19 cellular contexts compared by ENCODE assay signal in the genomic region with DNA sequence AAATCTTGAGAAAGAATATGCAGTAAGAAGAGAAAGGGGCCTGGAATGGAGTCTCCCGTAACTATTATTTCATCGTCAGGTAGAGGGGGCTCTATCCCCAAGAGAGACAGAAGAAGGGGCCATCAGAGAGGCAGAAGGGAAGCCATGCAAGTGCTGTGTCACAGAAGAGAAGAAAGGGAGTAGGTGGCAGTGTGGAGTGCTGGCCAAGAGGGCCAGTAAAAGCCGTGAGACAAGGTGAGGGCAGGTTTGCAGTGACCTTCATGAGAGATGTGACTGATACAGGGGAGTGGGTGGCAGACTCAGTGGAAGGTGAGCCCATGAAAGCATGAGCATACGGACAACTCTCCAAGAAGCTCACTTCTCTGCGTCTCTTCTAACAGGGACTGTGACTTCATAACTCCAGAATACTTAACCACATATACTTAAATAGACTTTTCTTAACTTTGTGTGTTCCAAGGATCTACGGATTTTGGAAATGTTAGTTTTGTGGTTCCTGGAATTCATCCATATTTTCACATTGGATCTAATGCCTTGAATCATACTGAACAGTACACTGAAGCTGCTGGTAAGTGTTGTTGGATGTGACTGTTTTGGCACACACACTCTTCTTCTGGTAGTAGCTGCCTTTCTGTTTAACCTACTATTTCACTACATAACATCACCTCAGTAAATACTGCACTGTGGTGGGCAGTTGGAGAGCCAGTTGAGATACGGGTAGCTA. TPM values are rescaled to one million over a fixed set of nuclear protein-coding genes. Genes with fewer than 3 reads are reported as not detected.
A peak's percentile ranks its signal among the peaks of the same experiment; 100 is the strongest.
DNase-seq lines count a peak whose midpoint lies in the region; ATAC-seq, FAIRE-seq and TF ChIP-seq lines count a peak whose summit lies in the region.
"Had no signal": no experiment of that assay in that cellular context is flagged by ENCODE, and none has a peak within 500 bp of the region (broad histone marks: within the 10 kb centered on the region; RNA-seq: fewer than 3 reads in every experiment).

No MANE protein-coding gene starts in this region.

- H2AFZ ChIP-seq in OCI-LY7 (ENCODE audit: low read length), result no peak overlapping the region

- ATAC-seq in HG03159 (IDR thresholded peaks at IDR 0.05; ENCODE audit: unreplicated experiment), result no peak
- ATAC-seq: activated CD8-positive, alpha-beta memory T cell treated with anti-CD3 and anti-CD28 coated beads, Interleukin-2, amount 10 ng/mL, durations not matched to agents 7 days and 5 days; activated naive CD4-positive, alpha-beta T cell treated with anti-CD3 and anti-CD28 coated beads, Interleukin-2, amount 50 U/mL, for 72 hours; HCT116; stimulated activated naive CD8-positive, alpha-beta T cell treated with anti-CD3 and anti-CD28 coated beads, Interleukin-15, Interleukin-2, amounts not matched to agents 100 U/mL and 50 U/mL, for 24 hours had no signal

- peaks cover 77% of the 10 kb centered on the region for H3K36me3 ChIP-seq in OCI-LY7 (ENCODE audit: insufficient read depth, low read length)
- H3K36me3 ChIP-seq in kidney (ENCODE audit: control insufficient read depth in 1 of 2, insufficient read depth in 2 of 2, low read length in 2 of 2), result peaks cover 0 to 16% of the 10 kb centered on the region in 2 donors
- H3K36me3 ChIP-seq in stomach smooth muscle (ENCODE audit: control insufficient read depth in 2 of 2, insufficient read depth in 2 of 2, low read length in 2 of 2), result peaks cover 4 to 9% of the 10 kb centered on the region in 2 donors

- no peaks in the 10 kb centered on the region for H3K27me3 ChIP-seq in stomach smooth muscle (ENCODE audit: control insufficient read depth in 1 of 2, insufficient read depth in 2 of 2, low read length in 2 of 2)
- H3K27me3 ChIP-seq: SJCRH30 had no signal

- DNase-seq in OCI-LY7 (ENCODE audit: low spot score) (no peak), coronary artery (ENCODE audit: low spot score) (no peak), kidney (no peak), DMS153 (lab: John Stamatoyannopoulos, UW) (no peak), posterior vena cava (ENCODE audit: low spot score) (no peak), NCI-H1417 treated with DMSO at 0.1 percent for 48 hours (lab: John Stamatoyannopoulos, UW) (no peak)
- DNase-seq: activated CD8-positive, alpha-beta memory T cell treated with anti-CD3 and anti-CD28 coated beads, Interleukin-2, amount 10 ng/mL, durations not matched to agents 7 days and 5 days; NCI-H1436; stimulated activated CD4-positive, alpha-beta T cell treated with anti-CD3 and anti-CD28 coated beads, Interleukin-4, amount 100 ng/mL, for 4 hours; stimulated activated naive CD8-positive, alpha-beta T cell treated with anti-CD3 and anti-CD28 coated beads, Interleukin-15, Interleukin-2, amounts not matched to agents 100 U/mL and 50 U/mL, for 24 hours had no signal

- no peak for FAIRE-seq in kidney (lab: Jason Lieb, UNC)

- intact Hi-C loops in OCI-LY7 (cut with micrococcal nuclease; ENCODE audit: unreplicated experiment) (no loop called here), kidney (cut with DNase I) (no loop called here), posterior vena cava (cut with DNase I) (no loop called here)

- TF ChIP-seq CTCF in OCI-LY7 (conservative IDR thresholded peaks at IDR 0.05; ENCODE audit: low read length) (peak; percentile 39), coronary artery (IDR thresholded peaks at IDR 0.05) (no peak), kidney (IDR thresholded peaks at IDR 0.05; ENCODE audit: borderline replicate concordance, extremely low read depth, insufficient read depth) (no peak)

- H3K9me2 ChIP-seq in OCI-LY7 (ENCODE audit: insufficient read depth, low read length), result no peaks in the 10 kb centered on the region

- H3K9me3 ChIP-seq in OCI-LY7 (ENCODE audit: low read length), result no peaks in the 10 kb centered on the region
- no peaks in the 10 kb centered on the region for H3K9me3 ChIP-seq in kidney (ENCODE audit: control insufficient read depth in 1 of 2, low read length in 2 of 2)
- H3K9me3 ChIP-seq in stomach smooth muscle (ENCODE audit: control insufficient read depth in 2 of 2, low read length in 2 of 2), result no peaks in the 10 kb centered on the region
- H3K9me3 ChIP-seq: SJCRH30 had no signal

- H3K9ac ChIP-seq in kidney (ENCODE audit: low read length in 2 of 2), result no peak overlapping the region
- H3K9ac ChIP-seq in stomach smooth muscle (ENCODE audit: low read length in 2 of 2), result peak overlapping the region; percentile 69 to 71

- no peak overlapping the region for H3K4me2 ChIP-seq in OCI-LY7 (ENCODE audit: low read length)

- CTCF ChIA-PET in OCI-LY7 (lab: Charles Lee; ENCODE audit: unreplicated experiment), result interaction anchor here (0.6 to 1.2 kb wide), 3 partner anchors 16 to 558 kb away, joined by 3 read pairs; no protein-coding TSS in a partner anchor

- POLR2A ChIA-PET in OCI-LY7 (lab: Charles Lee), result interaction anchor here (0.5 to 1.2 kb wide), 3 partner anchors 9 to 72 kb away, joined by 3 to 5 read pairs (median 5); a partner anchor contains a TSS

- no TSS peak for BruUV-seq in OCI-LY7 (replicated peaks; lab: Mats Ljungman, UMichigan)

- H3K27ac ChIP-seq in OCI-LY7 (ENCODE audit: low read depth, low read length, poor library complexity, severe bottlenecking), result no peak overlapping the region
- H3K27ac ChIP-seq in coronary artery, result peak overlapping the region; percentile 92
- peak overlapping the region; percentile 71 to 82 for H3K27ac ChIP-seq in kidney (ENCODE audit: low read depth in 2 of 2, low read length in 2 of 2)
- peak overlapping the region; percentile 98 for H3K27ac ChIP-seq in stomach smooth muscle (ENCODE audit: low read length)
- H3K27ac ChIP-seq: SJCRH30 had no signal

- H3K79me2 ChIP-seq in OCI-LY7 (ENCODE audit: insufficient read depth, low read depth, low read length), result no peaks in the 10 kb centered on the region

- H3K4me3 ChIP-seq in OCI-LY7 (ENCODE audit: low read depth, low read length, poor library complexity, severe bottlenecking) (no peak overlapping the region), coronary artery (peak overlapping the region; percentile 40), kidney (ENCODE audit: low read length in 2 of 2) (no peak overlapping the region), stomach smooth muscle (ENCODE audit: low read length in 2 of 2) (peak overlapping the region in 1 of 2 donors; percentile 61)
- H3K4me3 ChIP-seq: SJCRH30 had no signal

- 0 out of 2 replicates have a peak, but pooled peaks cover 3% of the 10 kb centered on the region for H4K20me1 ChIP-seq in OCI-LY7 (ENCODE audit: insufficient read depth, low read length)

- H3K4me1 ChIP-seq in OCI-LY7 (ENCODE audit: insufficient read depth, low read length, poor library complexity, severe bottlenecking) (no peaks in the 10 kb centered on the region), kidney (ENCODE audit: control insufficient read depth in 1 of 2, insufficient read depth in 1 of 2, low read depth in 1 of 2, low read length in 2 of 2) (peaks cover 0 to 3% of the 10 kb centered on the region in 2 donors), stomach smooth muscle (ENCODE audit: control insufficient read depth, insufficient read depth, low read length) (peaks cover 20% of the 10 kb centered on the region)
- H3K4me1 ChIP-seq: SJCRH30 had no signal

RNA-seq across cellular contexts. Expression of a gene that starts 15.6 kb away (rescaled TPM):
- 33.1 and 35.1 TPM in 2 replicates for total RNA-seq in OCI-LY7 (2014; rRNA removed; shearing (Covaris generic))
- total RNA-seq in OCI-LY7 (2022), result 36.1 and 39.5 TPM in 2 replicates
- 14.4 TPM for total RNA-seq in kidney
- 5.7 TPM for polyA plus RNA-seq in kidney (ENCODE audit: insufficient read depth, low read depth, low replicate concordance)
- 10 to 100 TPM in 1 of 2 donors, 1 to 10 TPM in 1; 9.1 to 14.0 TPM for total RNA-seq in posterior vena cava

RNA-seq across cellular contexts. Expression of a gene that starts 43.6 kb away (rescaled TPM):
- not detected in 2 replicates for total RNA-seq in OCI-LY7 (2014; rRNA removed; shearing (Covaris generic))
- total RNA-seq in OCI-LY7 (2022) (not detected in 2 replicates), kidney (2.3 TPM), posterior vena cava (1 to 10 TPM; 3.4 to 3.5 TPM)
- polyA plus RNA-seq in kidney (ENCODE audit: insufficient read depth, low read depth, low replicate concordance), result 1.0 TPM
- total RNA-seq: activated CD8-positive, alpha-beta memory T cell treated with anti-CD3 and anti-CD28 coated beads, Interleukin-2, amount 10 ng/mL, durations not matched to agents 7 days and 5 days had no signal

RNA-seq across cellular contexts. Expression of a gene that starts 55.7 kb away (rescaled TPM):
- total RNA-seq in OCI-LY7 (2014; rRNA removed; shearing (Covaris generic)), result not detected in 2 replicates
- total RNA-seq in OCI-LY7 (2022) (not detected in 2 replicates), kidney (not detected), posterior vena cava (under 1 TPM; 0.19 to 0.29 TPM)
- not detected for polyA plus RNA-seq in kidney (ENCODE audit: insufficient read depth, low read depth, low replicate concordance)
- total RNA-seq: activated CD8-positive, alpha-beta memory T cell treated with anti-CD3 and anti-CD28 coated beads, Interleukin-2, amount 10 ng/mL, durations not matched to agents 7 days and 5 days; activated naive CD4-positive, alpha-beta T cell treated with anti-CD3 and anti-CD28 coated beads, Interleukin-2, amount 50 U/mL, for 72 hours; G401; glomerular endothelial cell; progenitor cell of endocrine pancreas had no signal
- polyA plus RNA-seq: CD14-positive monocyte had no signal

Comparison
In these comparisons a context has a peak if more than half of its experiments do, and no peak if none do; other contexts are left out.
1. H3K9ac ChIP-seq: peak in stomach smooth muscle (2 of 2); none in kidney (0 of 2).